Comparison of ENCODE assay signal across 23 cellular contexts in the genomic region with DNA sequence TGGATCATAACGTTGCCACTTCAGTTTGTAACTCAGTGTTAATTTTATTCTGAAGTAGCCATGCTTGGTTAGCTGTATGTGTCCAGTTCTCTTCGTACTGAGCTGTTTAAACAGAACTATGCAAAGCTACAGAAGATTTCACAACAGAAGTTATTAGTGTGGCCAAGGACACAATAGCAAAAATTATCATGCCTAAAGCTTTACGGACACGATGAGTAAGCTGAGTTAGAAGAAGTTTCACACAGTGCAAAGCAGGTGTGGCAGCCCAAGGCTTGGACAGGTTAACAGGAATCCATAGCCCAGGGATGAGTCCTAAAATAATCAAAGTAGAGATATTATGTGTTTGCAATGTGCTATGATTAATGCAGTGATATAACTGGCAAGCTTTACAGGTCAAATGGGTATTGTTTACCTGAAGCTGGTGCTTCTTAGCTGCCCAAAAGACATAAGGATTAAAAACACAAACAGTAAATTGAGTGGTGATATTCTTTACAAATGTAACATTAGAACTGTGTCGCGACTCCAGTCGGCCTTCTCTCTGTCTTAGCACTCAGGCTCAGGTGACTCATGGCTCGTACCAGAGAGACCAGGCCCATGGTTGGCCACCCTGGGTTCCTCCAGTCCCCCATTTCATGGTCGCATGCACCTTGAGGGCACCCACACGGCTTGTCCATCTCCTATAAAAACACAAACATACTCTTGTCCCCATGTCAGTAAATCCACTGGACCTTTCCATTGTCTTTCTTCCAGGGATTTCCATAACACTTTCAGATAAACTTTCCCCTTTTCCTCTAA. TPM values are rescaled to one million over a fixed set of nuclear protein-coding genes. Genes with fewer than 3 reads are reported as not detected.
"Had no signal": no experiment of that assay in that cellular context is flagged by ENCODE, and none has a peak within 500 bp of the region (broad histone marks: within the 10 kb centered on the region; RNA-seq: fewer than 3 reads in every experiment).

No MANE protein-coding gene starts in this region.

- H3K27ac Mint-ChIP-seq: activated CD4-positive, alpha-beta T cell treated with anti-CD3 and anti-CD28 coated beads, Interleukin-2, amount 10 ng/mL, durations not matched to agents 24 days and 14 days; activated CD8-positive, alpha-beta memory T cell treated with anti-CD3 and anti-CD28 coated beads, Interleukin-2, amount 10 ng/mL, durations not matched to agents 7 days and 5 days; activated CD8-positive, alpha-beta T cell treated with anti-CD3 and anti-CD28 coated beads for 36 hours; activated naive CD4-positive, alpha-beta T cell treated with anti-CD3 and anti-CD28 coated beads, Interleukin-2, amount 10 ng/mL, durations not matched to agents 7 days and 5 days; T-helper 17 cell had no signal

- H3K36me3 Mint-ChIP-seq: activated CD8-positive, alpha-beta memory T cell treated with anti-CD3 and anti-CD28 coated beads, Interleukin-2, amount 10 ng/mL, durations not matched to agents 7 days and 5 days; activated naive CD4-positive, alpha-beta T cell treated with anti-CD3 and anti-CD28 coated beads, Interleukin-2, amount 10 ng/mL, durations not matched to agents 7 days and 5 days had no signal

- H3K4me3 ChIP-seq: cardiac muscle cell, esophagus muscularis mucosa, gastrocnemius medialis, testis, upper lobe of left lung had no signal

- H3K9me3 ChIP-seq: esophagus muscularis mucosa, gastrocnemius medialis, testis, upper lobe of left lung had no signal

- H3K4me1 Mint-ChIP-seq: activated CD4-positive, alpha-beta T cell treated with anti-CD3 and anti-CD28 coated beads, Interleukin-2, amount 10 ng/mL, durations not matched to agents 24 days and 14 days; activated CD8-positive, alpha-beta memory T cell treated with anti-CD3 and anti-CD28 coated beads, Interleukin-2, amount 10 ng/mL, durations not matched to agents 7 days and 5 days; activated naive CD4-positive, alpha-beta T cell treated with anti-CD3 and anti-CD28 coated beads, Interleukin-2, amount 10 ng/mL, durations not matched to agents 7 days and 5 days; T-helper 17 cell had no signal

- ATAC-seq: activated CD8-positive, alpha-beta memory T cell treated with anti-CD3 and anti-CD28 coated beads, Interleukin-2, amount 10 ng/mL, durations not matched to agents 7 days and 5 days; activated CD8-positive, alpha-beta T cell treated with anti-CD3 and anti-CD28 coated beads for 36 hours; gastrocnemius medialis; left cardiac atrium; sciatic nerve; T-helper 17 cell had no signal

- H3K4me1 ChIP-seq: esophagus muscularis mucosa, gastrocnemius medialis, upper lobe of left lung had no signal

- H3K4me3 Mint-ChIP-seq: activated CD4-positive, alpha-beta T cell treated with anti-CD3 and anti-CD28 coated beads, Interleukin-2, amount 10 ng/mL, durations not matched to agents 24 days and 14 days; activated CD8-positive, alpha-beta memory T cell treated with anti-CD3 and anti-CD28 coated beads, Interleukin-2, amount 10 ng/mL, durations not matched to agents 7 days and 5 days; activated CD8-positive, alpha-beta T cell treated with anti-CD3 and anti-CD28 coated beads for 36 hours; activated naive CD4-positive, alpha-beta T cell treated with anti-CD3 and anti-CD28 coated beads, Interleukin-2, amount 10 ng/mL, durations not matched to agents 7 days and 5 days; nephron; T-helper 17 cell had no signal

- H3K27me3 ChIP-seq: cardiac muscle cell, esophagus muscularis mucosa, gastrocnemius medialis, testis, upper lobe of left lung had no signal

- H3K27ac ChIP-seq: cardiac muscle cell, esophagus muscularis mucosa, gastrocnemius medialis, testis, upper lobe of left lung had no signal

- H3K36me3 ChIP-seq: cardiac muscle cell, esophagus muscularis mucosa, gastrocnemius medialis, upper lobe of left lung had no signal

- DNase-seq: activated CD4-positive, alpha-beta T cell treated with anti-CD3 and anti-CD28 coated beads, Interleukin-2, amount 10 ng/mL, durations not matched to agents 24 days and 14 days; activated CD4-positive, CD25-positive, alpha-beta regulatory T cell; activated CD8-positive, alpha-beta memory T cell treated with anti-CD3 and anti-CD28 coated beads, Interleukin-2, amount 10 ng/mL, durations not matched to agents 7 days and 5 days; activated CD8-positive, alpha-beta T cell treated with anti-CD3 and anti-CD28 coated beads for 36 hours; activated effector memory CD4-positive, alpha-beta T cell treated with anti-CD3 and anti-CD28 coated beads, Interleukin-2, amount 50 U/mL, for 16 hours; activated naive CD4-positive, alpha-beta T cell treated with anti-CD3 and anti-CD28 coated beads, Interleukin-2, amount 10 ng/mL, durations not matched to agents 7 days and 5 days; activated T-cell treated with anti-CD3 and anti-CD28 coated beads for 4 hours; amygdala; cortex of kidney; gastrocnemius medialis; hippocampal formation; left cardiac atrium; mesenchymal stem cell; nucleus accumbens; stimulated activated CD4-positive, alpha-beta T cell treated with anti-CD3 and anti-CD28 coated beads, Interleukin-2, amount 100 ng/mL, for 48 hours; stimulated activated naive CD4-positive, alpha-beta T cell; T-helper 17 cell; testis had no signal

- H3K9me3 Mint-ChIP-seq: activated CD4-positive, alpha-beta T cell treated with anti-CD3 and anti-CD28 coated beads, Interleukin-2, amount 10 ng/mL, durations not matched to agents 24 days and 14 days; activated CD8-positive, alpha-beta T cell treated with anti-CD3 and anti-CD28 coated beads for 36 hours; activated naive CD4-positive, alpha-beta T cell treated with anti-CD3 and anti-CD28 coated beads, Interleukin-2, amount 10 ng/mL, durations not matched to agents 7 days and 5 days; nephron had no signal

RNA-seq across cellular contexts. Expression of a gene that starts 35.5 kb away (rescaled TPM):
- total RNA-seq: activated CD4-positive, alpha-beta T cell treated with anti-CD3 and anti-CD28 coated beads, Interleukin-2, amount 10 ng/mL, durations not matched to agents 24 days and 14 days had no signal
